Comparison of ENCODE assay signal across 8 cellular contexts in genomic region chr7:135977020-135977741, GRCh38. TPM values are rescaled to one million over a fixed set of nuclear protein-coding genes. Genes with fewer than 3 reads are reported as not detected.
DNase-seq lines count a peak whose midpoint lies in the region; ATAC-seq, FAIRE-seq and TF ChIP-seq lines count a peak whose summit lies in the region.

TSS of gene MTPN (minus strand) at chr7:135977359. CDS start at chr7:135977100, 259 bp downstream.

- no peaks in the 10 kb centered on the region for H3K27me3 Mint-ChIP-seq in chondrocyte (ENCODE audit: low read depth)

- H3K36me3 ChIP-seq in kidney (ENCODE audit: control insufficient read depth in 1 of 2, insufficient read depth in 2 of 2, low read length in 2 of 2), result no peaks in the 10 kb centered on the region

- intact Hi-C loops in kidney (cut with DNase I), result no loop called here

- peak within 1 kb of the TSS; percentile 35 to 81 for H3K27ac ChIP-seq in kidney (ENCODE audit: low read depth in 2 of 2, low read length in 2 of 2)

- peak; percentile 63 for FAIRE-seq in kidney (lab: Jason Lieb, UNC)

- DNase-seq in AML-193 (lab: John Stamatoyannopoulos, UW) (peak; percentile 94 to 96), NCI-H510A treated with DMSO at 0.1 percent for 48 hours (lab: John Stamatoyannopoulos, UW) (peak; percentile 92), chondrocyte (ENCODE audit: low spot score) (peak; percentile 99), kidney (peak; percentile 99)
- peak; percentile 92 to 96 for DNase-seq in activated CD4-positive, alpha-beta T cell treated with anti-CD3 and anti-CD28 coated beads for 24 hours (ENCODE audit: low read depth in 2 of 2)
- DNase-seq in stimulated activated CD4-positive, alpha-beta T cell treated with anti-CD3 and anti-CD28 coated beads, Interleukin-15, amount 100 ng/mL, for 24 hours, result peak; percentile 98

- no peaks in the 10 kb centered on the region for H3K9me3 ChIP-seq in kidney (ENCODE audit: control insufficient read depth in 1 of 2, low read length in 2 of 2)

- no peaks in the 10 kb centered on the region for H3K9me3 Mint-ChIP-seq in chondrocyte (ENCODE audit: low read depth)

- H3K4me3 Mint-ChIP-seq in chondrocyte (ENCODE audit: unreplicated experiment), result peak within 1 kb of the TSS; percentile 99

- peak; percentile 52 for ATAC-seq in HG03439 (IDR thresholded peaks at IDR 0.05; ENCODE audit: unreplicated experiment)

- peaks cover 39% of the 10 kb centered on the region for H3K4me1 Mint-ChIP-seq in chondrocyte (ENCODE audit: low read depth)

- TF ChIP-seq CTCF in chondrocyte (IDR thresholded peaks at IDR 0.05), result no peak
- TF ChIP-seq CTCF in kidney (IDR thresholded peaks at IDR 0.05; ENCODE audit: borderline replicate concordance, extremely low read depth, insufficient read depth), result no peak

- H3K36me3 Mint-ChIP-seq in chondrocyte (ENCODE audit: low read depth), result peaks cover 2% of the 10 kb centered on the region

- peaks cover 7 to 9% of the 10 kb centered on the region in 2 donors for H3K4me1 ChIP-seq in kidney (ENCODE audit: control insufficient read depth in 1 of 2, insufficient read depth in 1 of 2, low read depth in 1 of 2, low read length in 2 of 2)

- H3K9ac ChIP-seq in kidney (ENCODE audit: low read length in 2 of 2), result peak within 1 kb of the TSS; percentile 75 to 78

- H3K4me3 ChIP-seq in kidney (ENCODE audit: low read length in 2 of 2), result peak within 1 kb of the TSS; percentile 89 to 97

- peak; percentile 70 for TF ChIP-seq POLR2A in GM19193 (IDR thresholded peaks at IDR 0.05; ENCODE audit: extremely low read depth, insufficient read depth, insufficient read length)

- peak within 1 kb of the TSS; percentile 87 for H3K27ac Mint-ChIP-seq in chondrocyte (ENCODE audit: unreplicated experiment)

RNA-seq across cellular contexts. Expression of gene MTPN, which starts in this region (rescaled TPM):
- 134 to 148 TPM (median 142 TPM) in 3 replicates for total RNA-seq in chondrocyte
- 101 TPM for total RNA-seq in kidney
- 43.1 TPM for polyA plus RNA-seq in kidney (ENCODE audit: insufficient read depth, low read depth, low replicate concordance)

Comparison
In these comparisons a context has a peak if more than half of its experiments do, and no peak if none do; other contexts are left out.
1. Peak in every context shown above with its lines: DNase-seq, ATAC-seq, H3K4me3 ChIP-seq and H3K27ac ChIP-seq.